Comparison of ENCODE assay signal across 36 cellular contexts in genomic region chr13:22090114-22090513, GRCh38.
"Had no signal": no experiment of that assay in that cellular context is flagged by ENCODE, and none has a peak within 500 bp of the region (broad histone marks: within the 10 kb centered on the region; RNA-seq: fewer than 3 reads in every experiment).

No MANE protein-coding gene starts in this region.

- H3K27me3 ChIP-seq: adrenal gland, body of pancreas, esophagus muscularis mucosa, foreskin keratinocyte, gastrocnemius medialis had no signal

- H3K27me3 Mint-ChIP-seq: activated B cell treated with CpG ODN at 0.5 μM for 24 hours; activated CD8-positive, alpha-beta memory T cell treated with anti-CD3 and anti-CD28 coated beads, Interleukin-2, amount 10 ng/mL, durations not matched to agents 7 days and 5 days; activated naive CD4-positive, alpha-beta T cell treated with anti-CD3 and anti-CD28 coated beads, Interleukin-2, amount 50 U/mL, for 24 hours; activated naive CD8-positive, alpha-beta T cell treated with anti-CD3 and anti-CD28 coated beads for 36 hours; activated naive CD8-positive, alpha-beta T cell treated with anti-CD3 and anti-CD28 coated beads, Interleukin-2, amount 50 U/mL, for 24 hours; effector memory CD8-positive, alpha-beta T cell; T-cell had no signal

- H3K27ac Mint-ChIP-seq: activated B cell treated with CpG ODN at 0.5 μM for 24 hours; activated CD8-positive, alpha-beta memory T cell treated with anti-CD3 and anti-CD28 coated beads, Interleukin-2, amount 10 ng/mL, durations not matched to agents 7 days and 5 days; activated CD8-positive, alpha-beta T cell treated with anti-CD3 and anti-CD28 coated beads, Interleukin-2, amount 10 ng/mL, durations not matched to agents 7 days and 5 days; activated naive CD4-positive, alpha-beta T cell treated with anti-CD3 and anti-CD28 coated beads for 36 hours; activated naive CD4-positive, alpha-beta T cell treated with anti-CD3 and anti-CD28 coated beads, Interleukin-2, amount 50 U/mL, for 24 hours; activated naive CD8-positive, alpha-beta T cell treated with anti-CD3 and anti-CD28 coated beads for 36 hours; activated naive CD8-positive, alpha-beta T cell treated with anti-CD3 and anti-CD28 coated beads, Interleukin-2, amount 50 U/mL, for 24 hours; activated T-helper 1 cell treated with anti-CD3 and anti-CD28 coated beads, Interleukin-12 subunit alpha, Interleukin-12 subunit beta, Interleukin-2, Interleukin-4 antibody, amounts not matched to agents 30 ng/mL and 10 ng/mL and 1 ng/mL, durations not matched to agents 14 hours and 24 hours and 36 hours; activated T-helper 2 cell treated with anti-CD3 and anti-CD28 coated beads, Interferon-gamma antibody, Interleukin-2, Interleukin-4, amounts not matched to agents 10 μg/mL and 5 μg/mL and 100 μg/mL, durations not matched to agents 14 hours and 24 hours and 36 hours; effector memory CD8-positive, alpha-beta T cell; T-cell; T-helper 1 cell treated with Interleukin-12 subunit alpha and Interleukin-12 subunit beta and Interleukin-4 antibody, amounts not matched to agents 30 μg/mL and 1 μg/mL, for 36 hours had no signal

- H3K27ac ChIP-seq: adrenal gland, body of pancreas, foreskin keratinocyte, gastrocnemius medialis, WERI-Rb-1 had no signal

- H3K4me1 ChIP-seq: adrenal gland, body of pancreas, foreskin keratinocyte, gastrocnemius medialis, heart left ventricle had no signal

- H3K9me3 ChIP-seq: adrenal gland, body of pancreas, esophagus muscularis mucosa, gastrocnemius medialis had no signal

- H3K36me3 ChIP-seq: adrenal gland, esophagus muscularis mucosa, gastrocnemius medialis, heart left ventricle, WERI-Rb-1 had no signal

- H3K4me1 Mint-ChIP-seq: activated CD8-positive, alpha-beta memory T cell treated with anti-CD3 and anti-CD28 coated beads, Interleukin-2, amount 10 ng/mL, durations not matched to agents 7 days and 5 days; activated naive CD4-positive, alpha-beta T cell treated with anti-CD3 and anti-CD28 coated beads, Interleukin-2, amount 50 U/mL, for 24 hours; T-cell had no signal

- H3K4me3 Mint-ChIP-seq: activated B cell treated with CpG ODN at 0.5 μM for 24 hours; activated CD8-positive, alpha-beta memory T cell treated with anti-CD3 and anti-CD28 coated beads, Interleukin-2, amount 10 ng/mL, durations not matched to agents 7 days and 5 days; activated CD8-positive, alpha-beta T cell treated with anti-CD3 and anti-CD28 coated beads, Interleukin-2, amount 10 ng/mL, durations not matched to agents 7 days and 5 days; activated naive CD4-positive, alpha-beta T cell treated with anti-CD3 and anti-CD28 coated beads for 36 hours; activated naive CD4-positive, alpha-beta T cell treated with anti-CD3 and anti-CD28 coated beads, Interleukin-2, amount 50 U/mL, for 24 hours; activated naive CD8-positive, alpha-beta T cell treated with anti-CD3 and anti-CD28 coated beads for 36 hours; activated naive CD8-positive, alpha-beta T cell treated with anti-CD3 and anti-CD28 coated beads, Interleukin-2, amount 50 U/mL, for 24 hours; activated T-helper 1 cell treated with anti-CD3 and anti-CD28 coated beads, Interleukin-12 subunit alpha, Interleukin-12 subunit beta, Interleukin-2, Interleukin-4 antibody, amounts not matched to agents 30 ng/mL and 10 ng/mL and 1 ng/mL, durations not matched to agents 14 hours and 24 hours and 36 hours; effector memory CD8-positive, alpha-beta T cell; T-cell; T-helper 1 cell treated with Interleukin-12 subunit alpha and Interleukin-12 subunit beta and Interleukin-4 antibody, amounts not matched to agents 30 μg/mL and 1 μg/mL, for 36 hours had no signal

- DNase-seq: activated B cell treated with CpG ODN at 0.5 μM for 24 hours; activated CD4-positive, alpha-beta T cell treated with anti-CD3 and anti-CD28 coated beads for 48 hours; activated CD4-positive, alpha-beta T cell treated with anti-CD3 and anti-CD28 coated beads, Interleukin-2, amount 50 U/mL, for 1 hour; activated CD4-positive, alpha-beta T cell treated with anti-CD3 and anti-CD28 coated beads, Interleukin-2, amount 50 U/mL, for 48 hours; activated CD8-positive, alpha-beta memory T cell treated with anti-CD3 and anti-CD28 coated beads, Interleukin-2, amount 10 ng/mL, durations not matched to agents 7 days and 5 days; activated CD8-positive, alpha-beta memory T cell treated with anti-CD3 and anti-CD28 coated beads, Interleukin-2, amount 50 U/mL, for 4 hours; activated CD8-positive, alpha-beta T cell treated with anti-CD3 and anti-CD28 coated beads, Interleukin-2, amount 10 ng/mL, durations not matched to agents 7 days and 5 days; activated effector memory CD4-positive, alpha-beta T cell treated with anti-CD3 and anti-CD28 coated beads, Interleukin-2, amount 50 U/mL, for 16 hours; activated naive CD4-positive, alpha-beta T cell treated with anti-CD3 and anti-CD28 coated beads for 36 hours; activated naive CD8-positive, alpha-beta T cell treated with anti-CD3 and anti-CD28 coated beads for 36 hours; activated naive CD8-positive, alpha-beta T cell treated with anti-CD3 and anti-CD28 coated beads, Interleukin-2, amount 50 U/mL, for 24 hours; activated T-cell treated with anti-CD3 and anti-CD28 coated beads, Interleukin-2, amount 50 U/mL, for 1 hour; activated T-cell treated with anti-CD3 and anti-CD28 coated beads, Interleukin-2, amount 50 U/mL, for 48 hours; adrenal gland; amygdala; aorta; body of pancreas; caudate nucleus; cortex of kidney; dermis blood vessel endothelial cell; effector CD4-positive, alpha-beta T cell; effector memory CD8-positive, alpha-beta T cell; erythroblast; foreskin keratinocyte; gastrocnemius medialis; glutamatergic neuron; heart left ventricle; T-cell; T-helper 9 cell; WERI-Rb-1 had no signal

- ATAC-seq: activated CD4-positive, CD25-positive, alpha-beta regulatory T cell treated with anti-CD3 and anti-CD28 coated beads, Interleukin-2, amount 50 U/mL, for 24 hours; activated CD8-positive, alpha-beta memory T cell treated with anti-CD3 and anti-CD28 coated beads, Interleukin-2, amount 10 ng/mL, durations not matched to agents 7 days and 5 days; activated CD8-positive, alpha-beta T cell treated with anti-CD3 and anti-CD28 coated beads, Interleukin-2, amount 10 ng/mL, durations not matched to agents 7 days and 5 days; activated naive CD8-positive, alpha-beta T cell treated with anti-CD3 and anti-CD28 coated beads, Interleukin-2, amount 50 U/mL, for 24 hours; body of pancreas; effector memory CD8-positive, alpha-beta T cell; foreskin keratinocyte; gastrocnemius medialis; heart left ventricle; T-cell had no signal

- H3K4me3 ChIP-seq: adrenal gland, body of pancreas, esophagus muscularis mucosa, gastrocnemius medialis, heart left ventricle had no signal

- H3K9me3 Mint-ChIP-seq: activated B cell treated with CpG ODN at 0.5 μM for 24 hours; activated naive CD4-positive, alpha-beta T cell treated with anti-CD3 and anti-CD28 coated beads for 36 hours; activated naive CD4-positive, alpha-beta T cell treated with anti-CD3 and anti-CD28 coated beads, Interleukin-2, amount 50 U/mL, for 24 hours; T-cell had no signal
